In the genomic region with DNA sequence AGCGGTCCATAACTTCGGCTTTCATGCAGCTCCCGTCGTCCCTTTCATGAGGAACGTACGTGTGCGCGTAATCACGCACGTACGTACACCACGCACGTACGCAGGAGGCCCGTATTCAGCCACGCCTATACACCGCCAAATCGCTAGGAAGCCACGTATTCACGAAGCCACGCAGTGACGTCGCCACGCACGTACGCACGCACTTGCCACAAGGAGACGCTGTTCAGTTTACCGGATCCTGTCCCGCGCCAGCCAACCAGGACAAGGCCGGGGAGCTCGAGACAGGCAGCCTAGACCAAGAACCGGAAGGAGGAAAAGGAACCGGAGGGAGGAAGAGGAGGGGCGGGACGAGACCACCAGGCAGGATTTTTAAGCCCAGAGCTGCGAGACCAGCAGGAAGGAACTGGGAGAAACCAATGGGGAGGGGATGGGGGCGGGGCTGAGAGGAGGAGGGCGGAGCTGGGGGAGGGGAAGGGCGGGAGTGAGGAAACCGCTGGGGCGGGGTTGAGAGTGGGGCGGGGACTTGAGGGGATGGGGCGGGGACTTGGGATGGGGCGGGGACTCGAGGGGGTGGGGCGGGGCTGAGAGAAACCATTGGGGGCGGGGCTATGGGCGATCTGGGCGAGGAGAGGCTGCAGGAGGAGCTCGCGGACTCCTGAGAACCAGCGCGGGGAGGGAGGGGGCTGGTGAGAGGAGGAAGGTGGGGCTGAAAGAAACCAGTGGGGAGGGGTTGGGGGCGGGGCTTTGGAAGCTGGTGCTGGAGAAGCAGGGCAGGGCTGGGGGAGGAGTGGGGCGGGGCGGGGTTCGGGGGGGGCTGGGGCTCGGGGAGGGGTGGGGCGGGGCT, we compare ENCODE assay signal across 8 cellular contexts. TPM values are rescaled to one million over a fixed set of nuclear protein-coding genes. Genes with fewer than 3 reads are reported as not detected.
DNase-seq lines count a peak whose midpoint lies in the region; ATAC-seq and TF ChIP-seq lines count a peak whose summit lies in the region.

A gene (minus strand): TSS at position 65 of the 844 bp plus-strand sequence. CDS start 4,617 bp downstream, outside the sequence.

- H4K20me1 ChIP-seq in mammary epithelial cell (ENCODE audit: insufficient read depth, low read length) = no peaks in the 10 kb centered on the region

- BruUV-seq in mammary epithelial cell (replicated peaks; lab: Mats Ljungman, UMichigan) = no TSS peak

- intact Hi-C loops in mammary epithelial cell (cut with micrococcal nuclease) = no loop called here

- ATAC-seq in GM18868 (IDR thresholded peaks at IDR 0.05; ENCODE audit: unreplicated experiment) (peak; percentile 73), HG03159 (IDR thresholded peaks at IDR 0.05; ENCODE audit: unreplicated experiment) (peak; percentile 73)

- in situ Hi-C loops in mammary epithelial cell (cut with MboI; ENCODE audit: low sequenced_read_pairs in 2 of 2) = no loop called here

- H3K4me3 ChIP-seq in AG04449 (ENCODE audit: low read depth, low read length) (peak within 1 kb of the TSS; percentile 79), WERI-Rb-1 (ENCODE audit: low read depth, low read length) (peak within 1 kb of the TSS; percentile 86), mammary epithelial cell (replicated peaks in 1 of 3; ENCODE audit: insufficient read depth in 1 of 3, low read depth in 2 of 3, low read length in 3 of 3) (peak within 1 kb of the TSS; percentile 48 to 82 (median 54)), iPS-18c (ENCODE audit: insufficient read depth, low read depth, low read length) (peak within 1 kb of the TSS; percentile 77), skeletal muscle tissue (ENCODE audit: low read length in 3 of 3) (peak within 1 kb of the TSS; percentile 80 to 83 (median 81))

- DNase-seq in AG04449 (ENCODE audit: low read depth, low spot score) (peak; percentile 95), NCI-H2227 (lab: John Stamatoyannopoulos, UW; ENCODE audit: unreplicated experiment) (peak; percentile 98), WERI-Rb-1 (peak; percentile 92), mammary epithelial cell (peak; percentile 95)

- H2AFZ ChIP-seq in mammary epithelial cell (ENCODE audit: low read depth, low read length) = peak within 1 kb of the TSS; percentile 66

- 47% methylated on average over 28 of the region's 61 CpGs for WGBS in mammary epithelial cell (ENCODE audit: low coverage, missing lambda C conversion rate)

- POLR2A ChIA-PET in AG04449 (lab: Yijun Ruan, JAX) = interaction anchor here (0.6 kb wide), 1 partner anchor 642 kb away, joined by 3 read pairs; no protein-coding TSS in a partner anchor

- peaks cover 4% of the 10 kb centered on the region for H3K27me3 ChIP-seq in WERI-Rb-1 (ENCODE audit: insufficient read depth, low read depth, severe bottlenecking)
- H3K27me3 ChIP-seq in mammary epithelial cell (ENCODE audit: insufficient read depth, low read length) = no peaks in the 10 kb centered on the region
- no peaks in the 10 kb centered on the region for H3K27me3 ChIP-seq in skeletal muscle tissue (ENCODE audit: control insufficient read depth in 3 of 3, insufficient read depth in 3 of 3, low read length in 3 of 3)

- peak within 1 kb of the TSS; percentile 68 for H3K4me2 ChIP-seq in mammary epithelial cell (ENCODE audit: insufficient read depth, low read depth, low read length)

- peak; percentile 76 for TF ChIP-seq CTCF in AG04449 (IDR thresholded peaks at IDR 0.05; ENCODE audit: insufficient read depth, low read length, missing control alignments)
- TF ChIP-seq CTCF in WERI-Rb-1 (IDR thresholded peaks at IDR 0.05; ENCODE audit: low read depth, low read length) = peak; percentile 64
- peak; percentile 41 to 74 for TF ChIP-seq CTCF in mammary epithelial cell (conservative IDR thresholded peaks at IDR 0.05 in 1 of 2, IDR thresholded peaks at IDR 0.05 in 1 of 2; ENCODE audit: extremely low read depth in 1 of 2, insufficient read depth in 1 of 2, low read depth in 1 of 2, low read length in 2 of 2)

- peak within 1 kb of the TSS; percentile 83 for H3K9ac ChIP-seq in mammary epithelial cell (ENCODE audit: insufficient read depth, low read length)
- peak within 1 kb of the TSS; percentile 82 to 91 (median 89) for H3K9ac ChIP-seq in skeletal muscle tissue (ENCODE audit: low read depth in 1 of 3, low read length in 3 of 3)

- no peaks in the 10 kb centered on the region for H3K9me3 ChIP-seq in WERI-Rb-1 (ENCODE audit: severe bottlenecking)
- H3K9me3 ChIP-seq in mammary epithelial cell (replicated peaks; ENCODE audit: insufficient read depth, low read length) = peaks cover 2% of the 10 kb centered on the region
- peaks cover 7% of the 10 kb centered on the region for H3K9me3 ChIP-seq in iPS-18c (ENCODE audit: control insufficient read depth, insufficient read depth, low read length)
- H3K9me3 ChIP-seq in skeletal muscle tissue (ENCODE audit: control insufficient read depth in 3 of 3, low read length in 3 of 3) = no peaks in the 10 kb centered on the region

- peaks cover 15% of the 10 kb centered on the region for H3K79me2 ChIP-seq in mammary epithelial cell (ENCODE audit: insufficient read depth, low read length)

- dilution Hi-C loops in mammary epithelial cell (cut with HindIII; ENCODE audit: low sequenced_read_pairs) = no loop called here

- CTCF ChIA-PET in AG04449 (lab: Yijun Ruan, JAX) = interaction anchor here (1.0 to 2.1 kb wide), 8 partner anchors 23 to 785 kb away, joined by 3 to 7 read pairs (median 3); no protein-coding TSS in a partner anchor
- CTCF ChIA-PET in mammary epithelial cell (lab: Charles Lee; ENCODE audit: low non-redundant PET) = interaction anchor here (0.6 to 1.6 kb wide), 11 partner anchors 109 to 548 kb away, joined by 3 to 10 read pairs (median 3); no protein-coding TSS in a partner anchor

- H3K27ac ChIP-seq in WERI-Rb-1 (peak within 1 kb of the TSS; percentile 74), mammary epithelial cell (ENCODE audit: insufficient read depth, low read depth, low read length) (peak within 1 kb of the TSS; percentile 82), skeletal muscle tissue (ENCODE audit: low read depth, low read length) (peak within 1 kb of the TSS; percentile 88)

- H3K4me1 ChIP-seq in mammary epithelial cell (ENCODE audit: insufficient read depth, low read length) (no peaks in the 10 kb centered on the region), skeletal muscle tissue (ENCODE audit: control insufficient read depth in 3 of 3, insufficient read depth in 3 of 3, low read length in 3 of 3) (peaks cover 5 to 9% (median 8%) of the 10 kb centered on the region in 3 donors)

- H3K36me3 ChIP-seq in WERI-Rb-1 = no peaks in the 10 kb centered on the region
- H3K36me3 ChIP-seq in mammary epithelial cell (ENCODE audit: insufficient read depth, low read length) = no peaks in the 10 kb centered on the region
- no peaks in the 10 kb centered on the region for H3K36me3 ChIP-seq in skeletal muscle tissue (ENCODE audit: control insufficient read depth in 3 of 3, insufficient read depth in 3 of 3, low read length in 3 of 3)

RNA-seq across cellular contexts. Expression of the gene that starts here (rescaled TPM):
- total RNA-seq in mammary epithelial cell (10 to 100 TPM; 32.8 to 39.8 TPM), skeletal muscle tissue (8.9 TPM)
- 33.3 TPM for polyA plus RNA-seq in mammary epithelial cell
- polyA minus RNA-seq in mammary epithelial cell = 22.4 TPM

Comparison
In these comparisons a context has a peak if more than half of its experiments do, and no peak if none do; other contexts are left out.
1. Peak in every context shown above with its lines: DNase-seq, ATAC-seq, H3K4me3 ChIP-seq and H3K27ac ChIP-seq.